ENCODE assay signal across 8 cellular contexts in the genomic region with DNA sequence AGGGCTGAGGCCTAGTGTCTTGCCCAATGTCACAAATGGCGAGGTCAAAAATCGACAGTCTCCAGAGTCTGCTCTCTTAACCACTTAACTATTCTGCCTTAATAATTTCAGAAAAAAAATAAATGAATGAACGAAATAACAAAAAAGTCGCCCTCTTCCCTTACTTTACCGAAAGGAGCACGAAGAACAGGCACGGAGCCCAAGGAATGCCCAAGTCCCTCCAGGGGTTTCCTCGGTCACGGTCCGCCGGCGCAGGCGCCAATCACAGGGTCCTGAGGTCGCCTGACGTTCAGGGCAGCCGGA.
DNase-seq lines count a peak whose midpoint lies in the region; ATAC-seq and TF ChIP-seq lines count a peak whose summit lies in the region.

No MANE protein-coding gene starts in this region.

- no peaks in the 10 kb centered on the region for H3K27me3 Mint-ChIP-seq in activated naive CD8-positive, alpha-beta T cell
- no peaks in the 10 kb centered on the region for H3K27me3 Mint-ChIP-seq in stimulated activated naive CD8-positive, alpha-beta T cell treated with anti-CD3 and anti-CD28 coated beads, Interleukin-15, Interleukin-2, amounts not matched to agents 100 ng/mL and 50 ng/mL, for 24 hours

- H3K27me3 ChIP-seq in iPS-18a (ENCODE audit: control insufficient read depth, insufficient read depth, low read length), result no peaks in the 10 kb centered on the region

- H3K4me1 Mint-ChIP-seq in activated naive CD8-positive, alpha-beta T cell (ENCODE audit: low read depth), result peaks cover 54% of the 10 kb centered on the region
- peaks cover 54% of the 10 kb centered on the region for H3K4me1 Mint-ChIP-seq in stimulated activated naive CD8-positive, alpha-beta T cell treated with anti-CD3 and anti-CD28 coated beads, Interleukin-15, Interleukin-2, amounts not matched to agents 100 ng/mL and 50 ng/mL, for 24 hours (ENCODE audit: low read depth)

- H3K4me3 Mint-ChIP-seq in activated naive CD8-positive, alpha-beta T cell, result peak overlapping the region; percentile 99
- peak overlapping the region; percentile 99 for H3K4me3 Mint-ChIP-seq in stimulated activated naive CD8-positive, alpha-beta T cell treated with anti-CD3 and anti-CD28 coated beads, Interleukin-15, Interleukin-2, amounts not matched to agents 100 ng/mL and 50 ng/mL, for 24 hours

- no peak overlapping the region for H3K27ac ChIP-seq in iPS-18a (ENCODE audit: low read length)

- H3K36me3 Mint-ChIP-seq in activated naive CD8-positive, alpha-beta T cell, result peaks cover 10% of the 10 kb centered on the region
- peaks cover 46% of the 10 kb centered on the region for H3K36me3 Mint-ChIP-seq in stimulated activated naive CD8-positive, alpha-beta T cell treated with anti-CD3 and anti-CD28 coated beads, Interleukin-15, Interleukin-2, amounts not matched to agents 100 ng/mL and 50 ng/mL, for 24 hours (ENCODE audit: low read depth)

- no peaks in the 10 kb centered on the region for H3K9me3 Mint-ChIP-seq in activated naive CD8-positive, alpha-beta T cell (ENCODE audit: low read depth)
- H3K9me3 Mint-ChIP-seq in stimulated activated naive CD8-positive, alpha-beta T cell treated with anti-CD3 and anti-CD28 coated beads, Interleukin-15, Interleukin-2, amounts not matched to agents 100 ng/mL and 50 ng/mL, for 24 hours, result no peaks in the 10 kb centered on the region

- H3K4me1 ChIP-seq in iPS-18a (ENCODE audit: control insufficient read depth, low read depth, low read length), result peaks cover 3% of the 10 kb centered on the region

- no peak for TF ChIP-seq CTCF in GM12865 (IDR thresholded peaks at IDR 0.05; ENCODE audit: insufficient read depth, low read depth, low read length, missing control alignments)

- DNase-seq in GM12865 (ENCODE audit: low read depth) (no peak), NCI-H526 (lab: John Stamatoyannopoulos, UW) (no peak), HPDE6-E6E7 (ENCODE audit: extremely low spot score) (no peak)

- peak overlapping the region; percentile 100 for H3K27ac Mint-ChIP-seq in activated naive CD8-positive, alpha-beta T cell
- H3K27ac Mint-ChIP-seq in stimulated activated naive CD8-positive, alpha-beta T cell treated with anti-CD3 and anti-CD28 coated beads, Interleukin-15, Interleukin-2, amounts not matched to agents 100 ng/mL and 50 ng/mL, for 24 hours, result peak overlapping the region; percentile 99

- H3K36me3 ChIP-seq in iPS-18a (ENCODE audit: control insufficient read depth, low read depth, low read length), result peaks cover 28% of the 10 kb centered on the region

- H3K4me3 ChIP-seq in GM12865 (ENCODE audit: low read depth, low read length) (peak overlapping the region; percentile 88), iPS-18a (ENCODE audit: low read length) (peak overlapping the region; percentile 69)

- H3K9ac ChIP-seq in iPS-18a (ENCODE audit: low read length), result peak overlapping the region; percentile 56

- ATAC-seq in HG03045 (IDR thresholded peaks at IDR 0.05; ENCODE audit: unreplicated experiment) (peak; percentile 59), HG03469 (IDR thresholded peaks at IDR 0.05; ENCODE audit: unreplicated experiment) (no peak)

- H3K9me3 ChIP-seq in iPS-18a (ENCODE audit: control insufficient read depth, low read depth, low read length), result no peaks in the 10 kb centered on the region
